9 cellular contexts compared by ENCODE assay signal in genomic region chr20:19947611-19948264, GRCh38.
DNase-seq lines count a peak whose midpoint lies in the region; ATAC-seq and TF ChIP-seq lines count a peak whose summit lies in the region.
"Had no signal": no experiment of that assay in that cellular context is flagged by ENCODE, and none has a peak within 500 bp of the region (broad histone marks: within the 10 kb centered on the region; RNA-seq: fewer than 3 reads in every experiment).

No MANE protein-coding gene starts in this region.

- no peaks in the 10 kb centered on the region for H3K4me1 Mint-ChIP-seq in nephron progenitor cell

- TF ChIP-seq CTCF in cardiac fibroblast (IDR thresholded peaks at IDR 0.05; ENCODE audit: low read depth, low read length) (no peak), nephron progenitor cell (IDR thresholded peaks at IDR 0.05) (no peak), coronary artery (IDR thresholded peaks at IDR 0.05) (no peak)

- peaks cover 3% of the 10 kb centered on the region for H3K27me3 Mint-ChIP-seq in nephron progenitor cell (ENCODE audit: low read depth, poor library complexity)

- no peak overlapping the region for H3K27ac Mint-ChIP-seq in nephron progenitor cell

- DNase-seq in A172 (ENCODE audit: low spot score) (peak; percentile 37), GM19240 (ENCODE audit: insufficient read length, low spot score) (peak; percentile 35), cardiac fibroblast (ENCODE audit: low read depth in 2 of 2) (peak; percentile 59 to 65), nephron progenitor cell (no peak), NCI-H446 (lab: John Stamatoyannopoulos, UW) (no peak), coronary artery (ENCODE audit: low spot score) (no peak)
- no peak for DNase-seq in activated effector memory CD4-positive, alpha-beta T cell treated with anti-CD3 and anti-CD28 coated beads, Interleukin-2, amount 50 U/mL, for 16 hours
- DNase-seq: right lobe of liver had no signal

- ATAC-seq in HG03159 (IDR thresholded peaks at IDR 0.05; ENCODE audit: unreplicated experiment), result peak; percentile 66

- H3K4me3 ChIP-seq in cardiac fibroblast (replicated peaks in 1 of 2; ENCODE audit: low read depth in 2 of 2, low read length in 2 of 2), result no peak overlapping the region
- H3K4me3 ChIP-seq in coronary artery, result no peak overlapping the region
- H3K4me3 ChIP-seq: right lobe of liver had no signal

- no peaks in the 10 kb centered on the region for H3K9me3 Mint-ChIP-seq in nephron progenitor cell

- H3K27ac ChIP-seq in coronary artery, result no peak overlapping the region
- H3K27ac ChIP-seq: right lobe of liver had no signal

- H3K4me3 Mint-ChIP-seq in nephron progenitor cell, result no peak overlapping the region

- H3K36me3 Mint-ChIP-seq in nephron progenitor cell (ENCODE audit: low read depth), result peaks cover 38% of the 10 kb centered on the region

Comparison
In these comparisons a context has a peak if more than half of its experiments do, and no peak if none do; other contexts are left out.
1. DNase-seq: peak in A172 (single experiment), GM19240 (single experiment) and cardiac fibroblast (2 of 2); none in nephron progenitor cell (single experiment), activated effector memory CD4-positive, alpha-beta T cell treated with anti-CD3 and anti-CD28 coated beads, Interleukin-2, amount 50 U/mL, for 16 hours (single experiment), NCI-H446 (0 of 2) and coronary artery (single experiment).